ENCODE assay signal across 13 cellular contexts in genomic region chr17:20300399-20301037, GRCh38.
DNase-seq lines count a peak whose midpoint lies in the region; ATAC-seq and FAIRE-seq lines count a peak whose summit lies in the region.
"Had no signal": no experiment of that assay in that cellular context is flagged by ENCODE, and none has a peak within 500 bp of the region (broad histone marks: within the 10 kb centered on the region; RNA-seq: fewer than 3 reads in every experiment).

No MANE protein-coding gene starts in this region.

- H3K4me3 Mint-ChIP-seq in stimulated activated memory B cell treated with anti-CD40 and anti-IgM and Interleukin-4, amounts not matched to agents 10 μg/mL and 1 μg/mL and 100 μg/mL, for 72 hours = no peak overlapping the region
- H3K4me3 Mint-ChIP-seq: activated B cell treated with CpG ODN at 0.5 μM for 24 hours had no signal

- intact Hi-C loops in aorta (cut with DNase I) = loop anchor here in 1 of 2 donors (10.0 kb wide), 1 partner anchor 306 kb away; no protein-coding TSS in a partner anchor

- H3K9me3 Mint-ChIP-seq in stimulated activated memory B cell treated with anti-CD40 and anti-IgM and Interleukin-4, amounts not matched to agents 10 μg/mL and 1 μg/mL and 100 μg/mL, for 72 hours = peaks cover 8% of the 10 kb centered on the region
- H3K9me3 Mint-ChIP-seq: activated B cell treated with CpG ODN at 0.5 μM for 24 hours had no signal

- no peak for ATAC-seq in aorta (ENCODE audit: low FRiP score)
- no peak for ATAC-seq in GM21447 (IDR thresholded peaks at IDR 0.05; ENCODE audit: unreplicated experiment)
- no peak for ATAC-seq in stimulated activated memory B cell treated with anti-CD40 and anti-IgM and Interleukin-4, amounts not matched to agents 10 μg/mL and 1 μg/mL and 100 μg/mL, for 72 hours
- ATAC-seq: sciatic nerve had no signal

- H3K4me3 ChIP-seq in aorta (ENCODE audit: low read length in 2 of 2) = no peak overlapping the region

- no peak overlapping the region for H3K27ac Mint-ChIP-seq in stimulated activated memory B cell treated with anti-CD40 and anti-IgM and Interleukin-4, amounts not matched to agents 10 μg/mL and 1 μg/mL and 100 μg/mL, for 72 hours
- H3K27ac Mint-ChIP-seq: activated B cell treated with CpG ODN at 0.5 μM for 24 hours had no signal

- no peaks in the 10 kb centered on the region for H3K9me3 ChIP-seq in aorta (ENCODE audit: control insufficient read depth, low read length)

- no peaks in the 10 kb centered on the region for H3K36me3 ChIP-seq in aorta (ENCODE audit: control insufficient read depth in 1 of 2, insufficient read depth in 2 of 2, low read length in 1 of 2)

- FAIRE-seq in HTR-8/SVneo (lab: Jason Lieb, UNC) = peak; percentile 49
- FAIRE-seq: kidney had no signal

- no peaks in the 10 kb centered on the region for H3K4me1 ChIP-seq in aorta (ENCODE audit: control insufficient read depth in 1 of 2, insufficient read depth in 2 of 2, low read length in 2 of 2)

- no peaks in the 10 kb centered on the region for H3K27me3 ChIP-seq in aorta (ENCODE audit: control insufficient read depth in 1 of 2, insufficient read depth in 2 of 2, low read length in 1 of 2)

- peak overlapping the region; percentile 8 to 30 for H3K27ac ChIP-seq in aorta (ENCODE audit: low read depth in 1 of 2, low read length in 2 of 2)
- H3K27ac ChIP-seq: RWPE1 had no signal

- WGBS in aorta, 2 donors = 25 to 29% methylated on average over 10 of the region's 10 CpGs

- H3K36me3 Mint-ChIP-seq in stimulated activated memory B cell treated with anti-CD40 and anti-IgM and Interleukin-4, amounts not matched to agents 10 μg/mL and 1 μg/mL and 100 μg/mL, for 72 hours = peaks cover 29% of the 10 kb centered on the region

- no peaks in the 10 kb centered on the region for H3K27me3 Mint-ChIP-seq in stimulated activated memory B cell treated with anti-CD40 and anti-IgM and Interleukin-4, amounts not matched to agents 10 μg/mL and 1 μg/mL and 100 μg/mL, for 72 hours
- H3K27me3 Mint-ChIP-seq: activated B cell treated with CpG ODN at 0.5 μM for 24 hours had no signal

- no peak for DNase-seq in HTR-8/SVneo (ENCODE audit: insufficient read length, low spot score)
- DNase-seq in dedifferentiated amniotic fluid mesenchymal stem cell (ENCODE audit: extremely low spot score) = peak; percentile 19
- DNase-seq in myocyte (ENCODE audit: low read depth) = peak; percentile 69
- DNase-seq in aorta = no peak
- no peak for DNase-seq in COR-L47 (lab: John Stamatoyannopoulos, UW)
- DNase-seq: activated B cell treated with CpG ODN at 0.5 μM for 24 hours; activated effector memory CD4-positive, alpha-beta T cell treated with Interleukin-2 at 50 U/mL for 16 hours; kidney; NCI-H2107 had no signal

- H3K4me1 Mint-ChIP-seq in stimulated activated memory B cell treated with anti-CD40 and anti-IgM and Interleukin-4, amounts not matched to agents 10 μg/mL and 1 μg/mL and 100 μg/mL, for 72 hours = no peaks in the 10 kb centered on the region
- H3K4me1 Mint-ChIP-seq: activated B cell treated with CpG ODN at 0.5 μM for 24 hours had no signal

Comparison
In these comparisons a context has a peak if more than half of its experiments do, and no peak if none do; other contexts are left out.
1. DNase-seq: peak in dedifferentiated amniotic fluid mesenchymal stem cell (single experiment) and myocyte (single experiment); none in HTR-8/SVneo (single experiment), aorta (0 of 2) and COR-L47 (single experiment).